Comparison of ENCODE assay signal across 1 cellular context in genomic region chr18:12308386-12309100, GRCh38.
TF ChIP-seq lines count a peak whose summit lies in the region.

No MANE protein-coding gene starts in this region.

TF ChIP-seq in HEK293, 187 proteins besides CTCF, POLR2A, EP300 and RAD21 (continued from another document):
- TF ChIP-seq ZNF692 (tag by site-specific recombination; IDR thresholded peaks at IDR 0.05) (peak; percentile 51; the same call in 1 of the 2 replicates), ZNF274 (IDR thresholded peaks at IDR 0.05; ENCODE audit: low read length) (no peak), ZNF274 (tag by site-specific recombination; IDR thresholded peaks at IDR 0.05; ENCODE audit: borderline replicate concordance) (no peak), ZNF341 (tag by site-specific recombination; IDR thresholded peaks at IDR 0.05; ENCODE audit: low read depth) (peak; percentile 23; the same call in 1 of the 2 replicates), ZNF211 (tag by site-specific recombination; IDR thresholded peaks at IDR 0.05; ENCODE audit: low read depth) (no peak), ZBTB7A (tag by site-specific recombination; IDR thresholded peaks at IDR 0.05; ENCODE audit: low read depth) (no peak), ZNF239 (tag by site-specific recombination; IDR thresholded peaks at IDR 0.05) (no peak), MZF1 (tag by site-specific recombination; IDR thresholded peaks at IDR 0.05; ENCODE audit: borderline replicate concordance) (no peak), ZNF354C (tag by site-specific recombination; IDR thresholded peaks at IDR 0.05; ENCODE audit: borderline replicate concordance, low read depth) (no peak), ZNF596 (tag by site-specific recombination; IDR thresholded peaks at IDR 0.05) (no peak), ZNF777 (tag by site-specific recombination; IDR thresholded peaks at IDR 0.05; ENCODE audit: borderline replicate concordance) (0 out of 2 replicates have a peak, but pooled peaks have one; percentile 22), KLF17 (tag by site-specific recombination; IDR thresholded peaks at IDR 0.05) (peak; percentile 66), ZNF140 (tag by site-specific recombination; IDR thresholded peaks at IDR 0.05) (no peak), ZBTB44 (tag by site-specific recombination; IDR thresholded peaks at IDR 0.05) (peak; percentile 5; the same call in 1 of the 2 replicates), ZNF473 (tag by site-specific recombination; IDR thresholded peaks at IDR 0.05) (no peak), ZNF837 (tag by site-specific recombination; IDR thresholded peaks at IDR 0.05) (no peak), ZNF548 (tag by site-specific recombination; IDR thresholded peaks at IDR 0.05) (no peak), ZNF391 (tag by site-specific recombination; IDR thresholded peaks at IDR 0.05; ENCODE audit: borderline replicate concordance, low read depth) (no peak), ZNF311 (tag by site-specific recombination; IDR thresholded peaks at IDR 0.05; ENCODE audit: borderline replicate concordance) (no peak), ZNF645 (tag by site-specific recombination; IDR thresholded peaks at IDR 0.05) (no peak), ZNF791 (tag by site-specific recombination; IDR thresholded peaks at IDR 0.05) (no peak), TRIM28 (IDR thresholded peaks at IDR 0.05; ENCODE audit: borderline replicate concordance, low read length) (no peak), GLI4 (tag by site-specific recombination; IDR thresholded peaks at IDR 0.05) (no peak), REPIN1 (tag by site-specific recombination; IDR thresholded peaks at IDR 0.05; ENCODE audit: low read depth) (no peak), ZNF549 (tag by site-specific recombination; IDR thresholded peaks at IDR 0.05) (no peak), BCL11A (tag by site-specific recombination; IDR thresholded peaks at IDR 0.05; ENCODE audit: low read depth) (no peak), ZNF175 (tag by site-specific recombination; IDR thresholded peaks at IDR 0.05) (no peak), ZNF16 (tag by site-specific recombination; IDR thresholded peaks at IDR 0.05; ENCODE audit: low read depth) (no peak), ZNF121 (tag by site-specific recombination; IDR thresholded peaks at IDR 0.05) (no peak), FEZF1 (tag by site-specific recombination; IDR thresholded peaks at IDR 0.05) (no peak), ZNF518A (tag by site-specific recombination; conservative IDR thresholded peaks at IDR 0.05; ENCODE audit: low read depth) (0 out of 2 replicates have a peak, but pooled peaks have one; percentile 12), ZNF248 (tag by site-specific recombination; IDR thresholded peaks at IDR 0.05) (no peak), ZNF785 (tag by site-specific recombination; IDR thresholded peaks at IDR 0.05) (0 out of 2 replicates have a peak, but pooled peaks have one; percentile 23), OVOL3 (tag by site-specific recombination; IDR thresholded peaks at IDR 0.05) (no peak), ZNF792 (tag by site-specific recombination; IDR thresholded peaks at IDR 0.05) (no peak), ZNF155 (tag by site-specific recombination; IDR thresholded peaks at IDR 0.05) (no peak), ZNF37A (tag by site-specific recombination; IDR thresholded peaks at IDR 0.05) (no peak), IKZF3 (tag by site-specific recombination; IDR thresholded peaks at IDR 0.05) (no peak), ZNF221 (tag by site-specific recombination; IDR thresholded peaks at IDR 0.05; ENCODE audit: borderline replicate concordance) (no peak), PRDM6 (tag by site-specific recombination; IDR thresholded peaks at IDR 0.05) (no peak), ZNF623 (tag by site-specific recombination; IDR thresholded peaks at IDR 0.05) (no peak), ZNF747 (tag by site-specific recombination; IDR thresholded peaks at IDR 0.05) (no peak), PRDM4 (tag by site-specific recombination; IDR thresholded peaks at IDR 0.05) (no peak), ZNF280D (tag by site-specific recombination; IDR thresholded peaks at IDR 0.05) (no peak), ZNF426 (tag by site-specific recombination; IDR thresholded peaks at IDR 0.05) (no peak), ZNF701 (tag by site-specific recombination; IDR thresholded peaks at IDR 0.05) (no peak), AEBP2 (tag by site-specific recombination; IDR thresholded peaks at IDR 0.05; ENCODE audit: borderline replicate concordance) (no peak)
